1 cellular context compared by ENCODE assay signal in genomic region chr9:35714123-35714522, GRCh38.
TF ChIP-seq lines count a peak whose summit lies in the region.

No MANE protein-coding gene starts in this region.

TF ChIP-seq in endothelial cell of umbilical vein, 7 proteins besides CTCF, POLR2A, EP300 and RAD21:
- TF ChIP-seq POLR2AphosphoS5 (IDR thresholded peaks at IDR 0.05; ENCODE audit: insufficient read depth, low read depth, low read length) (no peak), GATA2 (IDR thresholded peaks at IDR 0.05; ENCODE audit: insufficient read depth, insufficient read length, low read depth, low read length) (no peak), MYC (IDR thresholded peaks at IDR 0.05; ENCODE audit: low read depth, low read length) (no peak), EZH2 (IDR thresholded peaks at IDR 0.05; ENCODE audit: borderline replicate concordance, low read depth, low read length, severe bottlenecking) (no peak), JUN (IDR thresholded peaks at IDR 0.05; ENCODE audit: borderline replicate concordance, insufficient read depth, insufficient read length, low read depth) (no peak), FOS (IDR thresholded peaks at IDR 0.05; ENCODE audit: borderline replicate concordance, insufficient read depth, low read length) (no peak), MAX (IDR thresholded peaks at IDR 0.05; ENCODE audit: insufficient read depth, insufficient read length) (no peak)
